Comparison of ENCODE assay signal across 18 cellular contexts in the genomic region with DNA sequence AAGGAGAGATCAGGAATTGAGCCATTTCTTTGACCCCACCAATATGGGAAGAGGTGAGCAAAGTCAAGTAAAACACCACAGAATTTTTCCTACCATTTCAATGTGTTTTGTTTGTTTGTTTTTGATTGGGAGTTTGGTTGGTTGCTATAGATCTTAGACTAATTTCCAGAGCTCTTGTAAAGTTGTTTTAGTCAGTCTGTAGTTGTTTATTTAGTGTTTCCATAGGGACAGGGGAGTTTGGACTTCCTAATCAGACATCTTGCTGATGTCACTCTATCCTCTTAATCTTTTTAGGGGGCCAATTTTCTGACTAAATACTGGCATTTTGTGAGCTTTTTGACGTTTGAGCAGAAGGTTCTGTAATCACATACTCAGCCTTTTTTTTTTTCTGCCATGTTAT.
DNase-seq lines count a peak whose midpoint lies in the region; ATAC-seq and TF ChIP-seq lines count a peak whose summit lies in the region.
"Had no signal": no experiment of that assay in that cellular context is flagged by ENCODE, and none has a peak within 500 bp of the region (broad histone marks: within the 10 kb centered on the region; RNA-seq: fewer than 3 reads in every experiment).

No MANE protein-coding gene starts in this region.

- H3K27ac ChIP-seq in foreskin keratinocyte (no peak overlapping the region), neural progenitor cell (no peak overlapping the region)

- H3K27me3 Mint-ChIP-seq in neural progenitor cell (ENCODE audit: insufficient read depth, low read depth), result peaks cover 2% of the 10 kb centered on the region
- H3K27me3 Mint-ChIP-seq in progenitor cell of endocrine pancreas, result no peaks in the 10 kb centered on the region
- H3K27me3 Mint-ChIP-seq: CD4-positive, CD25-positive, alpha-beta regulatory T cell had no signal

- H3K36me3 ChIP-seq in neural progenitor cell, result no peaks in the 10 kb centered on the region

- no peaks in the 10 kb centered on the region for H3F3A ChIP-seq in neural progenitor cell (ENCODE audit: low read depth)

- DNase-seq in M059J (ENCODE audit: low read depth) (peak; percentile 70), NCI-H774 (lab: John Stamatoyannopoulos, UW) (peak; percentile 42), foreskin keratinocyte (no peak), neural progenitor cell (ENCODE audit: low spot score) (no peak), progenitor cell of endocrine pancreas (ENCODE audit: low spot score, unreplicated experiment) (no peak), activated gamma-delta T cell (lab: John Stamatoyannopoulos, UW) (no peak)
- DNase-seq: CD4-positive, CD25-positive, alpha-beta regulatory T cell; KG1; MV-4-11; NCI-H1105 treated with DMSO at 0.1 percent for 48 hours; NCI-H2029 treated with DMSO at 0.1 percent for 48 hours; NCI-H2171; NCI-H345; NCI-H524; SIG-M5 had no signal

- H3K4me3 ChIP-seq in neural progenitor cell, result no peak overlapping the region

- no peaks in the 10 kb centered on the region for H3K27me3 ChIP-seq in foreskin keratinocyte
- H3K27me3 ChIP-seq in neural progenitor cell, result no peaks in the 10 kb centered on the region

- no peak overlapping the region for H3K4me3 Mint-ChIP-seq in neural progenitor cell
- no peak overlapping the region for H3K4me3 Mint-ChIP-seq in progenitor cell of endocrine pancreas (ENCODE audit: low read depth)
- H3K4me3 Mint-ChIP-seq: CD4-positive, CD25-positive, alpha-beta regulatory T cell had no signal

- no peak overlapping the region for H3K4me2 ChIP-seq in neural progenitor cell

- peak; percentile 55 for ATAC-seq in foreskin keratinocyte
- ATAC-seq in GM18868 (IDR thresholded peaks at IDR 0.05; ENCODE audit: unreplicated experiment), result no peak
- ATAC-seq in GM18867 (IDR thresholded peaks at IDR 0.05; ENCODE audit: unreplicated experiment), result no peak
- ATAC-seq: SK-N-SH treated with all-trans-retinoic acid at 6 μM for 48 hours had no signal

- peak overlapping the region; percentile 55 for H2AFZ ChIP-seq in neural progenitor cell (replicated peaks)

- H4K20me1 ChIP-seq in neural progenitor cell (ENCODE audit: low read depth), result no peaks in the 10 kb centered on the region

- H3K4me1 ChIP-seq in foreskin keratinocyte, result peaks cover 5% of the 10 kb centered on the region
- H3K4me1 ChIP-seq in neural progenitor cell, result no peaks in the 10 kb centered on the region

- H3K4me1 Mint-ChIP-seq in neural progenitor cell, result no peaks in the 10 kb centered on the region
- H3K4me1 Mint-ChIP-seq in progenitor cell of endocrine pancreas (ENCODE audit: low read depth), result peaks cover 9% of the 10 kb centered on the region

- TF ChIP-seq CTCF in foreskin keratinocyte (conservative IDR thresholded peaks at IDR 0.05), result no peak
- TF ChIP-seq CTCF in neural progenitor cell (IDR thresholded peaks at IDR 0.05), result no peak
- TF ChIP-seq CTCF in progenitor cell of endocrine pancreas (IDR thresholded peaks at IDR 0.05; ENCODE audit: unreplicated experiment), result no peak

- no peak overlapping the region for H3K27ac Mint-ChIP-seq in neural progenitor cell
- no peak overlapping the region for H3K27ac Mint-ChIP-seq in progenitor cell of endocrine pancreas
- H3K27ac Mint-ChIP-seq: CD4-positive, CD25-positive, alpha-beta regulatory T cell had no signal

- H3K9me3 Mint-ChIP-seq in neural progenitor cell, result no peaks in the 10 kb centered on the region
- peaks cover 4% of the 10 kb centered on the region for H3K9me3 Mint-ChIP-seq in progenitor cell of endocrine pancreas (ENCODE audit: low read depth)

- no peak overlapping the region for H3K9ac ChIP-seq in neural progenitor cell

- no peaks in the 10 kb centered on the region for H3K36me3 Mint-ChIP-seq in neural progenitor cell
- H3K36me3 Mint-ChIP-seq in progenitor cell of endocrine pancreas (ENCODE audit: insufficient read depth), result no peaks in the 10 kb centered on the region
- H3K36me3 Mint-ChIP-seq: CD4-positive, CD25-positive, alpha-beta regulatory T cell had no signal

- H3K9me3 ChIP-seq in neural progenitor cell (ENCODE audit: low read depth), result no peaks in the 10 kb centered on the region

- H3K79me2 ChIP-seq in neural progenitor cell (ENCODE audit: low read depth), result no peaks in the 10 kb centered on the region

Comparison
In these comparisons a context has a peak if more than half of its experiments do, and no peak if none do; other contexts are left out.
1. DNase-seq: peak in M059J (single experiment) and NCI-H774 (single experiment); none in foreskin keratinocyte (0 of 2), neural progenitor cell (single experiment), progenitor cell of endocrine pancreas (single experiment) and activated gamma-delta T cell (single experiment).